Comparison of ENCODE assay signal across 8 cellular contexts in the genomic region with DNA sequence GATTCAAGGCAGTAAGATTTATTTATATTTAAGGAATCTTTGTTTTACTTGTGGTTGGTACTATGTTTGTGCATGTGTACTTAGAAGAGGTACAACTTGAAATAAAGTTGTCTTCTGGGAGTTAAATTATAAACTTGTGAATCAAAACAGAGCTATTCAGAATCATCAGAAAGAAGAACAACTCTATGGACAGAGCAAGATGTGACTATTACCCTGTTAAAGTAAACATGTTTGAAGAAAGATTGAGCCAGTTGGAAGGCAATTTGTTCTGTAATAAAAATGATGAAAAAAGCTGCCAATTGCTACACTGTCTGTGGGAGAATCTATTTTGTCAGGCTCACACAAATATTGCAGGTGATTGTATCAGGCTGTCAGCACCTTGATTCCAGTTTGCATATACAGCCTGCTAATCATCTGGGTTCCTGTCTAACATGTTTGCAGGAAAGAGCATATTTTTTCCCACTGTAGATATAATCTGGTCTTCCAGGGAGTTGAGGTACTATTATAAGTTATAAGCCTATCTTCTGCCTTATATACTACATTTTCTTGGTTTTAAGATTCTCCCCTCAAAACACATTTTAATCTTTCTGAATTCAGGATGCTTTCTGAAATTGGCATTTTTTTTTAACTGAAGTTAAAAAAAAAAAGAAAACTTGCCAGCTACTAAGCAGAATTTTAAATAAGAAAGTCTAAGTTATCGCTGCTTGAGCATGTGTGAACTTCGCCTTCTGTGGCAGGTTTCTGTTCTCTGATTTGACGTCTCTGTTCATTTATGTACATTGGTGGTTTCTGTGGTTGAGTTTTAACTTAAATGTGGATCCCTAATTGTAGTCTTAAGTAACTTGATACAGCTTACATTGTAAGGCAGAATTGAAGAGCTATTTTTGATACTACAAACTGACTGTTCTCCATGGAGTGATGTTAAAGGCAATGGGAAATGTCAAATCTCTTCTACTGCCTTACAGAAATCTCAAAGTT. TPM values are rescaled to one million over a fixed set of nuclear protein-coding genes. Genes with fewer than 3 reads are reported as not detected.
A peak's percentile ranks its signal among the peaks of the same experiment; 100 is the strongest.
DNase-seq lines count a peak whose midpoint lies in the region; ATAC-seq and TF ChIP-seq lines count a peak whose summit lies in the region.

No MANE protein-coding gene starts in this region.

- POLR2A ChIA-PET in activated naive CD8-positive, alpha-beta T cell treated with anti-CD3 and anti-CD28 coated beads, Interleukin-2, amount 10 ng/mL, durations not matched to agents 7 days and 5 days (lab: Charles Lee): interaction anchor here (0.6 to 2.0 kb wide), 5 partner anchors 9 to 276 kb away, joined by 3 to 19 read pairs (median 3); no protein-coding TSS in a partner anchor

- ATAC-seq in GM18498 (IDR thresholded peaks at IDR 0.05; ENCODE audit: unreplicated experiment) (peak; percentile 92), GM21529 (IDR thresholded peaks at IDR 0.05; ENCODE audit: unreplicated experiment) (peak; percentile 83), left lung (no peak)
- ATAC-seq in activated naive CD8-positive, alpha-beta T cell treated with anti-CD3 and anti-CD28 coated beads, Interleukin-2, amount 10 ng/mL, durations not matched to agents 7 days and 5 days (ENCODE audit: low read depth): peak; percentile 89

- no peaks in the 10 kb centered on the region for H3K9me3 ChIP-seq in left lung

- H3K4me3 Mint-ChIP-seq in IgD-negative memory B cell: peak overlapping the region; percentile 7 to 88 (median 15)
- H3K4me3 Mint-ChIP-seq in activated naive CD8-positive, alpha-beta T cell treated with anti-CD3 and anti-CD28 coated beads, Interleukin-2, amount 10 ng/mL, durations not matched to agents 7 days and 5 days: peak overlapping the region; percentile 77

- DNase-seq in activated naive CD8-positive, alpha-beta T cell treated with anti-CD3 and anti-CD28 coated beads, Interleukin-2, amount 10 ng/mL, durations not matched to agents 7 days and 5 days: no peak
- DNase-seq in NCI-H128 (lab: John Stamatoyannopoulos, UW; ENCODE audit: unreplicated experiment): no peak
- DNase-seq in glomerular visceral epithelial cell (ENCODE audit: extremely low spot score): no peak
- DNase-seq in left lung: no peak
- no peak for DNase-seq in NCI-H748 treated with DMSO at 0.1 percent for 48 hours (lab: John Stamatoyannopoulos, UW)

- no peaks in the 10 kb centered on the region for H3K27me3 ChIP-seq in left lung

- peaks cover 42 to 58% (median 54%) of the 10 kb centered on the region in 3 donors for H3K4me1 Mint-ChIP-seq in IgD-negative memory B cell
- peaks cover 45% of the 10 kb centered on the region for H3K4me1 Mint-ChIP-seq in activated naive CD8-positive, alpha-beta T cell treated with anti-CD3 and anti-CD28 coated beads, Interleukin-2, amount 10 ng/mL, durations not matched to agents 7 days and 5 days

- no peak overlapping the region for H3K4me3 ChIP-seq in left lung

- H3K4me1 ChIP-seq in left lung: peaks cover 0 to 30% of the 10 kb centered on the region in 2 donors

- no peaks in the 10 kb centered on the region for H3K27me3 Mint-ChIP-seq in IgD-negative memory B cell
- no peaks in the 10 kb centered on the region for H3K27me3 Mint-ChIP-seq in activated naive CD8-positive, alpha-beta T cell treated with anti-CD3 and anti-CD28 coated beads, Interleukin-2, amount 10 ng/mL, durations not matched to agents 7 days and 5 days

- peak overlapping the region in 1 of 2 donors; percentile 19 for H3K27ac ChIP-seq in left lung

- intact Hi-C loops in left lung (cut with DNase I): no loop called here

- peaks cover 13% of the 10 kb centered on the region for H3K36me3 Mint-ChIP-seq in IgD-negative memory B cell
- H3K36me3 Mint-ChIP-seq in activated naive CD8-positive, alpha-beta T cell treated with anti-CD3 and anti-CD28 coated beads, Interleukin-2, amount 10 ng/mL, durations not matched to agents 7 days and 5 days: peaks cover 35% of the 10 kb centered on the region

- no peak for TF ChIP-seq CTCF in left lung (IDR thresholded peaks at IDR 0.05)

- H3K9me3 Mint-ChIP-seq in IgD-negative memory B cell: peaks cover 0 to 3% (median 2%) of the 10 kb centered on the region in 3 donors
- peaks cover 4% of the 10 kb centered on the region for H3K9me3 Mint-ChIP-seq in activated naive CD8-positive, alpha-beta T cell treated with anti-CD3 and anti-CD28 coated beads, Interleukin-2, amount 10 ng/mL, durations not matched to agents 7 days and 5 days

- peak overlapping the region; percentile 5 to 78 (median 42) for H3K27ac Mint-ChIP-seq in IgD-negative memory B cell
- H3K27ac Mint-ChIP-seq in activated naive CD8-positive, alpha-beta T cell treated with anti-CD3 and anti-CD28 coated beads, Interleukin-2, amount 10 ng/mL, durations not matched to agents 7 days and 5 days: peak overlapping the region; percentile 84

- H3K36me3 ChIP-seq in left lung: peaks cover 0 to 7% of the 10 kb centered on the region in 2 donors

RNA-seq across cellular contexts. Expression of a gene that starts 46.0 kb away (rescaled TPM):
- polyA plus RNA-seq in IgD-negative memory B cell: 1.9 TPM
- 10 to 100 TPM; 27.1 to 28.0 TPM for total RNA-seq in activated naive CD8-positive, alpha-beta T cell treated with anti-CD3 and anti-CD28 coated beads, Interleukin-2, amount 10 ng/mL, durations not matched to agents 7 days and 5 days
- 10 to 100 TPM; 18.3 to 19.5 TPM for total RNA-seq in left lung
